Comparison of ENCODE assay signal across 9 cellular contexts in the genomic region with DNA sequence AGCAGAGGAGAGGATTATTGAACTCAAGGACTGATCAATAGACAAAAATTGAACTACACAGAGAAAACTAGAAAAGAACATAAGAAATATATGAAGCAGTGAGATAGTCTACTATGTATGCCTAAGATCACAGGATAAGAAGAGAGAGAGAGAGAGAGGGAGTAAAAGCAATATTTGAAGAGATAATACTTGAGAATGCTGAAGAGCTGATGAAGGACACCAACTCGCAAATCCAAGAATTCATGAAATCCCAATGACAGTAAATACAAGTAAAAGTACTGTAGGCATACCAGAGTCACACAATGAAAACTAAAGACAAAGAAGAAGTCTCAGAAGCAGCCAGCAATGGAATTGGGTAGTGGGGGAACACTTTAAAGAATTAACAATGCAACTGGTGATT.
"Had no signal": no experiment of that assay in that cellular context is flagged by ENCODE, and none has a peak within 500 bp of the region (broad histone marks: within the 10 kb centered on the region; RNA-seq: fewer than 3 reads in every experiment).

No MANE protein-coding gene starts in this region.

- H3K4me3 Mint-ChIP-seq: GM23338, H9, HFFc6 had no signal

- H3K27ac Mint-ChIP-seq: GM23338, H9, HFFc6 had no signal

- H3K4me1 ChIP-seq: HAP-1 had no signal

- H3K27ac ChIP-seq: GM23248 had no signal

- ATAC-seq: GM23338, HCT116 had no signal

- H3K36me3 ChIP-seq: HAP-1 had no signal

- H3K9me3 Mint-ChIP-seq: HFFc6 had no signal

- DNase-seq: GM23248, GOT3, H7, H9, HCEC 1CT, HFFc6 had no signal

- H3K4me3 ChIP-seq: GM23248, GM23338, HAP-1 had no signal

- H3K4me1 Mint-ChIP-seq: H9 had no signal

- H3K9me3 ChIP-seq: HAP-1 had no signal
